1 cellular context compared by ENCODE assay signal in genomic region chr17:50113624-50114320, GRCh38.
TF ChIP-seq lines count a peak whose summit lies in the region.

No MANE protein-coding gene starts in this region.

TF ChIP-seq in HEK293, 187 proteins besides CTCF, POLR2A, EP300 and RAD21 (continued from another document):
- TF ChIP-seq, protein P1, sequence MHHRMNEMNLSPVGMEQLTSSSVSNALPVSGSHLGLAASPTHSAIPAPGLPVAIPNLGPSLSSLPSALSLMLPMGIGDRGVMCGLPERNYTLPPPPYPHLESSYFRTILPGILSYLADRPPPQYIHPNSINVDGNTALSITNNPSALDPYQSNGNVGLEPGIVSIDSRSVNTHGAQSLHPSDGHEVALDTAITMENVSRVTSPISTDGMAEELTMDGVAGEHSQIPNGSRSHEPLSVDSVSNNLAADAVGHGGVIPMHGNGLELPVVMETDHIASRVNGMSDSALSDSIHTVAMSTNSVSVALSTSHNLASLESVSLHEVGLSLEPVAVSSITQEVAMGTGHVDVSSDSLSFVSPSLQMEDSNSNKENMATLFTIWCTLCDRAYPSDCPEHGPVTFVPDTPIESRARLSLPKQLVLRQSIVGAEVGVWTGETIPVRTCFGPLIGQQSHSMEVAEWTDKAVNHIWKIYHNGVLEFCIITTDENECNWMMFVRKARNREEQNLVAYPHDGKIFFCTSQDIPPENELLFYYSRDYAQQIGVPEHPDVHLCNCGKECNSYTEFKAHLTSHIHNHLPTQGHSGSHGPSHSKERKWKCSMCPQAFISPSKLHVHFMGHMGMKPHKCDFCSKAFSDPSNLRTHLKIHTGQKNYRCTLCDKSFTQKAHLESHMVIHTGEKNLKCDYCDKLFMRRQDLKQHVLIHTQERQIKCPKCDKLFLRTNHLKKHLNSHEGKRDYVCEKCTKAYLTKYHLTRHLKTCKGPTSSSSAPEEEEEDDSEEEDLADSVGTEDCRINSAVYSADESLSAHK (tag by site-specific recombination; IDR thresholded peaks at IDR 0.05), result no peak
- no peak for TF ChIP-seq ZNF600 (tag by site-specific recombination; IDR thresholded peaks at IDR 0.05)
- no peak for TF ChIP-seq ZNF112 (tag by site-specific recombination; IDR thresholded peaks at IDR 0.05)
- TF ChIP-seq, protein P2, sequence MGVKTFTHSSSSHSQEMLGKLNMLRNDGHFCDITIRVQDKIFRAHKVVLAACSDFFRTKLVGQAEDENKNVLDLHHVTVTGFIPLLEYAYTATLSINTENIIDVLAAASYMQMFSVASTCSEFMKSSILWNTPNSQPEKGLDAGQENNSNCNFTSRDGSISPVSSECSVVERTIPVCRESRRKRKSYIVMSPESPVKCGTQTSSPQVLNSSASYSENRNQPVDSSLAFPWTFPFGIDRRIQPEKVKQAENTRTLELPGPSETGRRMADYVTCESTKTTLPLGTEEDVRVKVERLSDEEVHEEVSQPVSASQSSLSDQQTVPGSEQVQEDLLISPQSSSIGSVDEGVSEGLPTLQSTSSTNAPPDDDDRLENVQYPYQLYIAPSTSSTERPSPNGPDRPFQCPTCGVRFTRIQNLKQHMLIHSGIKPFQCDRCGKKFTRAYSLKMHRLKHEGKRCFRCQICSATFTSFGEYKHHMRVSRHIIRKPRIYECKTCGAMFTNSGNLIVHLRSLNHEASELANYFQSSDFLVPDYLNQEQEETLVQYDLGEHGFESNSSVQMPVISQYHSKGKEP (tag by site-specific recombination; IDR thresholded peaks at IDR 0.05), result no peak
- no peak for TF ChIP-seq ZNF394 (tag by site-specific recombination; IDR thresholded peaks at IDR 0.05; ENCODE audit: borderline replicate concordance)
- TF ChIP-seq ZIC2 (tag by site-specific recombination; IDR thresholded peaks at IDR 0.05), result peak; percentile 63
- no peak for TF ChIP-seq KLF1 (tag by site-specific recombination; IDR thresholded peaks at IDR 0.05)
- TF ChIP-seq ZNF571 (tag by site-specific recombination; IDR thresholded peaks at IDR 0.05), result no peak
- TF ChIP-seq, protein P3, sequence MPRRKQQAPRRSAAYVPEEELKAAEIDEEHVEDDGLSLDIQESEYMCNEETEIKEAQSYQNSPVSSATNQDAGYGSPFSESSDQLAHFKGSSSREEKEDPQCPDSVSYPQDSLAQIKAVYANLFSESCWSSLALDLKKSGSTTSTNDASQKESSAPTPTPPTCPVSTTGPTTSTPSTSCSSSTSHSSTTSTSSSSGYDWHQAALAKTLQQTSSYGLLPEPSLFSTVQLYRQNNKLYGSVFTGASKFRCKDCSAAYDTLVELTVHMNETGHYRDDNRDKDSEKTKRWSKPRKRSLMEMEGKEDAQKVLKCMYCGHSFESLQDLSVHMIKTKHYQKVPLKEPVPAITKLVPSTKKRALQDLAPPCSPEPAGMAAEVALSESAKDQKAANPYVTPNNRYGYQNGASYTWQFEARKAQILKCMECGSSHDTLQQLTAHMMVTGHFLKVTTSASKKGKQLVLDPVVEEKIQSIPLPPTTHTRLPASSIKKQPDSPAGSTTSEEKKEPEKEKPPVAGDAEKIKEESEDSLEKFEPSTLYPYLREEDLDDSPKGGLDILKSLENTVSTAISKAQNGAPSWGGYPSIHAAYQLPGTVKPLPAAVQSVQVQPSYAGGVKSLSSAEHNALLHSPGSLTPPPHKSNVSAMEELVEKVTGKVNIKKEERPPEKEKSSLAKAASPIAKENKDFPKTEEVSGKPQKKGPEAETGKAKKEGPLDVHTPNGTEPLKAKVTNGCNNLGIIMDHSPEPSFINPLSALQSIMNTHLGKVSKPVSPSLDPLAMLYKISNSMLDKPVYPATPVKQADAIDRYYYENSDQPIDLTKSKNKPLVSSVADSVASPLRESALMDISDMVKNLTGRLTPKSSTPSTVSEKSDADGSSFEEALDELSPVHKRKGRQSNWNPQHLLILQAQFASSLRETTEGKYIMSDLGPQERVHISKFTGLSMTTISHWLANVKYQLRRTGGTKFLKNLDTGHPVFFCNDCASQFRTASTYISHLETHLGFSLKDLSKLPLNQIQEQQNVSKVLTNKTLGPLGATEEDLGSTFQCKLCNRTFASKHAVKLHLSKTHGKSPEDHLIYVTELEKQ (tag by site-specific recombination; IDR thresholded peaks at IDR 0.05; ENCODE audit: borderline replicate concordance), result no peak
- no peak for TF ChIP-seq ZNF121 (tag by site-specific recombination; IDR thresholded peaks at IDR 0.05)
- TF ChIP-seq ZNF175 (tag by site-specific recombination; IDR thresholded peaks at IDR 0.05), result no peak
- TF ChIP-seq SP7 (tag by site-specific recombination; IDR thresholded peaks at IDR 0.05), result no peak
- TF ChIP-seq BCL11B (tag by site-specific recombination; IDR thresholded peaks at IDR 0.05; ENCODE audit: low read depth), result peak; percentile 99
- peak; percentile 95 for TF ChIP-seq BCL11A (tag by site-specific recombination; IDR thresholded peaks at IDR 0.05; ENCODE audit: low read depth)
- TF ChIP-seq SCRT2 (tag by site-specific recombination; IDR thresholded peaks at IDR 0.05), result no peak
- no peak for TF ChIP-seq ZNF391 (tag by site-specific recombination; IDR thresholded peaks at IDR 0.05; ENCODE audit: borderline replicate concordance, low read depth)
- no peak for TF ChIP-seq ZNF610 (tag by site-specific recombination; IDR thresholded peaks at IDR 0.05; ENCODE audit: borderline replicate concordance)
- TF ChIP-seq ZNF776 (tag by site-specific recombination; IDR thresholded peaks at IDR 0.05; ENCODE audit: borderline replicate concordance), result no peak
TF ChIP-seq in HEK293: peak in this region for 4.
